12 cellular contexts compared by ENCODE assay signal in the genomic region with DNA sequence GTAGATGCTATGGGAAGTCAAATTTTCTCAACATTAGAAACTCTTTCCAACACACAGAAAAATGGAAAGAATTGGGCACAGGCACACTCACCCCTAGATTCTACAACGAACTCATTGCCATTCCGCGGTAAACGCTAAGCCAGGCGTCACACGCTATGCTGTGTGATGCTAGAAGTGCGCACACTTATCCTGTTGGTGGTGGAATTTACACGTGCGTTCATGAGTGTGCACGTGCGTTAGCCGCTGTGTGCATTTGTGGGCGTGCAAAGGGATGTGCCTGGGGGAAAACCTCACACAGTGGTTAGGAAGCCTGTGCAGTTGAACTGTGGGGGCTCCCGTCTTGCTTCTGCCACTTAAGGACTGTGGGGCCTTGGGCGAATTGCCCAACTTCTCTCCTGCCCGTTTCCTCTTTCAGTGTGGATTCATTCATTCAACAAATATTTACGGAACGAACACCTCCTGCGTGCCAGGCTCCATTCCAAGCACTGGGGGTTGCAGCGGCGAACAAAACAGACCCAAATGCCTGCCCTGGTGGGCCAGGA. TPM values are rescaled to one million over a fixed set of nuclear protein-coding genes. Genes with fewer than 3 reads are reported as not detected.
DNase-seq lines count a peak whose midpoint lies in the region; ATAC-seq and TF ChIP-seq lines count a peak whose summit lies in the region.
"Had no signal": no experiment of that assay in that cellular context is flagged by ENCODE, and none has a peak within 500 bp of the region (broad histone marks: within the 10 kb centered on the region; RNA-seq: fewer than 3 reads in every experiment).

No MANE protein-coding gene starts in this region.

- no peak for TF ChIP-seq EP300 in gastroesophageal sphincter (IDR thresholded peaks at IDR 0.05)

- peak overlapping the region in 2 of 11 experiments; percentile 25 to 43; a peak in 3 of 22 replicates for H3K9ac ChIP-seq in BLaER1 treated with 17β-estradiol and CSF1 and Interleukin-3, amounts not matched to agents 10 nM and 100 nM

- peak; percentile 42 for DNase-seq in KG1 (lab: John Stamatoyannopoulos, UW)
- peak in 5 of 7 donors; percentile 23 to 62 (median 39) for DNase-seq in adrenal gland
- DNase-seq in mucosa of gallbladder (ENCODE audit: low spot score): peak; percentile 20
- DNase-seq in DMS79 treated with DMSO at 0.1 percent for 48 hours (lab: John Stamatoyannopoulos, UW): no peak
- DNase-seq in germinal center (ENCODE audit: low spot score): no peak
- DNase-seq in DMS 273 (lab: John Stamatoyannopoulos, UW; ENCODE audit: unreplicated experiment): no peak
- DNase-seq: activated gamma-delta T cell; DMS153; stimulated activated CD4-positive, alpha-beta T cell treated with anti-CD3 and anti-CD28 coated beads, Interleukin-4, amount 100 ng/mL, for 4 hours had no signal

- TF ChIP-seq POLR2A in adrenal gland (IDR thresholded peaks at IDR 0.05) (no peak), gastroesophageal sphincter (IDR thresholded peaks at IDR 0.05) (no peak)

- intact Hi-C loops in adrenal gland (cut with DNase I): no loop called here

- H3K4me1 ChIP-seq in BLaER1 treated with 17β-estradiol and CSF1 and Interleukin-3, amounts not matched to agents 10 nM and 100 nM: peaks cover 12 to 64% (median 46%) of the 10 kb centered on the region in 10 experiments
- H3K4me1 ChIP-seq in adrenal gland (replicated peaks in 1 of 2): no peaks in the 10 kb centered on the region
- peaks cover 0 to 6% (median 0%) of the 10 kb centered on the region in 3 donors for H3K4me1 ChIP-seq in gastroesophageal sphincter

- 48 to 57% (median 53%) methylated on average over 21 of the region's 21 CpGs for WGBS in adrenal gland, 4 donors
- 30 to 62% methylated on average over 7 to 15 of the region's 21 CpGs for WGBS in gastroesophageal sphincter (ENCODE audit: low coverage in 1 of 2), 2 donors

- H3K4me2 ChIP-seq in BLaER1 treated with 17β-estradiol and CSF1 and Interleukin-3, amounts not matched to agents 10 nM and 100 nM: peak overlapping the region; percentile 20 to 95 (median 62); a peak in 17 of 22 replicates

- H3K27ac ChIP-seq in BLaER1 treated with 17β-estradiol and CSF1 and Interleukin-3, amounts not matched to agents 10 nM and 100 nM: peak overlapping the region in 3 of 11 experiments; percentile 66 to 70 (median 68); a peak in 5 of 22 replicates
- H3K27ac ChIP-seq in adrenal gland: no peak overlapping the region
- no peak overlapping the region for H3K27ac ChIP-seq in gastroesophageal sphincter

- H4K20me1 ChIP-seq in BLaER1 treated with 17β-estradiol and CSF1 and Interleukin-3, amounts not matched to agents 10 nM and 100 nM: no peaks in the 10 kb centered on the region

- 0 out of 20 replicates have a peak overlapping the region, but pooled peaks of 1 of the 10 experiments have one; percentile 12 for H3K4me3 ChIP-seq in BLaER1 treated with 17β-estradiol and CSF1 and Interleukin-3, amounts not matched to agents 10 nM and 100 nM
- no peak overlapping the region for H3K4me3 ChIP-seq in adrenal gland
- H3K4me3 ChIP-seq in gastroesophageal sphincter: no peak overlapping the region

- H3K36me3 ChIP-seq in BLaER1 treated with 17β-estradiol and CSF1 and Interleukin-3, amounts not matched to agents 10 nM and 100 nM: no peaks in the 10 kb centered on the region
- no peaks in the 10 kb centered on the region for H3K36me3 ChIP-seq in adrenal gland (replicated peaks in 1 of 2)
- H3K36me3 ChIP-seq in gastroesophageal sphincter: no peaks in the 10 kb centered on the region

- H3K27me3 ChIP-seq in BLaER1 treated with 17β-estradiol and CSF1 and Interleukin-3, amounts not matched to agents 10 nM and 100 nM: no peaks in the 10 kb centered on the region
- H3K27me3 ChIP-seq in adrenal gland: no peaks in the 10 kb centered on the region
- peaks cover 14% of the 10 kb centered on the region for H3K27me3 ChIP-seq in gastroesophageal sphincter

- peaks cover 0 to 26% (median 13%) of the 10 kb centered on the region in 11 experiments; a peak in 16 of 22 replicates for H3K9me3 ChIP-seq in BLaER1 treated with 17β-estradiol and CSF1 and Interleukin-3, amounts not matched to agents 10 nM and 100 nM (replicated peaks in 1 of 11)
- H3K9me3 ChIP-seq in adrenal gland (replicated peaks in 1 of 3): no peaks in the 10 kb centered on the region
- peaks cover 0 to 17% (median 0%) of the 10 kb centered on the region in 3 donors for H3K9me3 ChIP-seq in gastroesophageal sphincter

- TF ChIP-seq CTCF in adrenal gland (IDR thresholded peaks at IDR 0.05) (no peak), gastroesophageal sphincter (IDR thresholded peaks at IDR 0.05) (no peak)

- ATAC-seq in gastroesophageal sphincter: no peak

RNA-seq across cellular contexts. Expression of gene NFILZ, which starts 7.7 kb away (rescaled TPM):
- total RNA-seq in adrenal gland (not detected), mucosa of gallbladder (not detected), gastroesophageal sphincter (not detected)
- polyA plus RNA-seq in adrenal gland: not detected
- polyA plus RNA-seq: thymus had no signal

RNA-seq across cellular contexts. Expression of gene ADAMTS10, which starts 27.6 kb away (rescaled TPM):
- total RNA-seq in adrenal gland (100 to 1,000 TPM in 1 of 8 donors, 10 to 100 TPM in 6, 1 to 10 TPM in 1; 7.6 to 100 (median 25.8) TPM), mucosa of gallbladder (32.6 TPM), gastroesophageal sphincter (10 to 100 TPM; 15.7 to 45.3 (median 22.8) TPM)
- polyA plus RNA-seq in adrenal gland: 100 to 1,000 TPM in 1 of 3 donors, 10 to 100 TPM in 1, 1 to 10 TPM in 1; 2.0 to 190 (median 57.4) TPM

Comparison
In these comparisons a context has a peak if more than half of its experiments do, and no peak if none do; other contexts are left out.
1. DNase-seq: peak in KG1 (single experiment), adrenal gland (5 of 7) and mucosa of gallbladder (single experiment); none in DMS79 treated with DMSO at 0.1 percent for 48 hours (single experiment), germinal center (single experiment) and DMS 273 (single experiment).